ENCODE assay signal across 8 cellular contexts in genomic region chr12:58071994-58072393, GRCh38.
"Had no signal": no experiment of that assay in that cellular context is flagged by ENCODE, and none has a peak within 500 bp of the region (broad histone marks: within the 10 kb centered on the region; RNA-seq: fewer than 3 reads in every experiment).

No MANE protein-coding gene starts in this region.

- FAIRE-seq: HepG2 had no signal

- H3K4me1 Mint-ChIP-seq: IgD-negative memory B cell had no signal

- H3K4me3 ChIP-seq: GM23338, HAP-1 had no signal

- H3K9me3 ChIP-seq: HAP-1 had no signal

- H2AFZ ChIP-seq: GM23338 had no signal

- H3K9me3 Mint-ChIP-seq: HFFc6 had no signal

- H3K36me3 Mint-ChIP-seq: IgD-negative memory B cell had no signal

- DNase-seq: H7, HFFc6, KBM-7 had no signal

- H3K4me2 ChIP-seq: GM23338 had no signal

- H3K27me3 Mint-ChIP-seq: IgD-negative memory B cell had no signal

- H3K4me3 Mint-ChIP-seq: GM23338, HFFc6, IgD-negative memory B cell had no signal

- H3K36me3 ChIP-seq: HAP-1 had no signal

- H3K27ac Mint-ChIP-seq: GM23338, HFFc6, IgD-negative memory B cell had no signal

- H3K27ac ChIP-seq: HL-60 had no signal

- H3K4me1 ChIP-seq: HAP-1 had no signal
